In genomic region chr17:50079334-50080095, GRCh38 we compare ENCODE assay signal across 8 cellular contexts. TPM values are rescaled to one million over a fixed set of nuclear protein-coding genes. Genes with fewer than 3 reads are reported as not detected.
DNase-seq lines count a peak whose midpoint lies in the region; ATAC-seq and TF ChIP-seq lines count a peak whose summit lies in the region.

No MANE protein-coding gene starts in this region.

- H3K36me3 ChIP-seq in BE2C (no peaks in the 10 kb centered on the region), testis (ENCODE audit: low read depth, missing control alignments) (no peaks in the 10 kb centered on the region)

- H3K27ac ChIP-seq in testis = no peak overlapping the region

- TF ChIP-seq CTCF in BE2C (IDR thresholded peaks at IDR 0.05; ENCODE audit: low read depth, low read length) (peak; percentile 65), WI38 (IDR thresholded peaks at IDR 0.05; ENCODE audit: low read depth, low read length) (0 out of 2 replicates have a peak, but pooled peaks have one; percentile 14), testis (IDR thresholded peaks at IDR 0.05) (no peak)

- WGBS in testis, 2 donors = 74 to 90% methylated on average over 8 to 12 of the region's 12 CpGs

- no peak for TF ChIP-seq POLR2A in testis (IDR thresholded peaks at IDR 0.05)

- H3K27me3 ChIP-seq in BE2C (no peaks in the 10 kb centered on the region), testis (no peaks in the 10 kb centered on the region)

- intact Hi-C loops in testis (cut with DNase I; ENCODE audit: low total_unique reads) = no loop called here

- ATAC-seq in HG03097 (IDR thresholded peaks at IDR 0.05; ENCODE audit: low FRiP score, unreplicated experiment) (no peak), GM21423 (IDR thresholded peaks at IDR 0.05; ENCODE audit: unreplicated experiment) (no peak)

- no peak overlapping the region for H3K4me3 ChIP-seq in BE2C (ENCODE audit: low read depth, low read length)
- H3K4me3 ChIP-seq in WI38 (ENCODE audit: low read depth, low read length) = no peak overlapping the region
- H3K4me3 ChIP-seq in testis = no peak overlapping the region

- no peaks in the 10 kb centered on the region for H3K4me1 ChIP-seq in BE2C
- H3K4me1 ChIP-seq in testis = no peaks in the 10 kb centered on the region

- DNase-seq in BE2C (peak; percentile 55), HuH-7 (ENCODE audit: low spot score) (peak; percentile 46), iPS-NIHi11 (ENCODE audit: low spot score) (peak; percentile 74), testis (no peak), ecto neural progenitor cell (ENCODE audit: low spot score) (no peak)

- H3K9me3 ChIP-seq in BE2C (no peaks in the 10 kb centered on the region), testis (no peaks in the 10 kb centered on the region)

RNA-seq across cellular contexts. Expression of gene PDK2, which starts 15.6 kb away (rescaled TPM):
- 38.8 TPM for polyA plus RNA-seq in BE2C (2012; ENCODE audit: insufficient read depth, insufficient read length, low read depth)
- 10 to 100 TPM; 50.6 to 62.1 TPM for total RNA-seq in testis
- 56.4 TPM for polyA plus RNA-seq in testis (ENCODE audit: insufficient read depth, low read depth, low replicate concordance)

RNA-seq across cellular contexts. Expression of gene ITGA3, which starts 23.6 kb away (rescaled TPM):
- polyA plus RNA-seq in BE2C (2012; ENCODE audit: insufficient read depth, insufficient read length, low read depth) = 3.4 TPM
- total RNA-seq in testis = 10 to 100 TPM; 24.2 to 30.7 TPM
- 20.0 TPM for polyA plus RNA-seq in testis (ENCODE audit: insufficient read depth, low read depth, low replicate concordance)

RNA-seq across cellular contexts. Expression of gene SAMD14, which starts 50.4 kb away (rescaled TPM):
- polyA plus RNA-seq in BE2C (2012; ENCODE audit: insufficient read depth, insufficient read length, low read depth) = 4.1 TPM
- total RNA-seq in testis = 1 to 10 TPM; 3.2 to 3.3 TPM
- 5.2 TPM for polyA plus RNA-seq in testis (ENCODE audit: insufficient read depth, low read depth, low replicate concordance)

Comparison
In these comparisons a context has a peak if more than half of its experiments do, and no peak if none do; other contexts are left out.
1. DNase-seq: peak in BE2C (single experiment), HuH-7 (single experiment) and iPS-NIHi11 (single experiment); none in testis (single experiment) and ecto neural progenitor cell (single experiment).
2. CTCF ChIP-seq: peak in BE2C (single experiment) and WI38 (single experiment); none in testis (0 of 3).